ENCODE assay signal across 8 cellular contexts in genomic region chr7:111561909-111562732, GRCh38. TPM values are rescaled to one million over a fixed set of nuclear protein-coding genes. Genes with fewer than 3 reads are reported as not detected.
DNase-seq lines count a peak whose midpoint lies in the region; ATAC-seq and TF ChIP-seq lines count a peak whose summit lies in the region.

TSS of gene IMMP2L (minus strand) at chr7:111562492.

- H3K4me3 ChIP-seq in HUES64 (ENCODE audit: low read length) (peak within 1 kb of the TSS; percentile 82), epithelial cell of proximal tubule (ENCODE audit: low read depth, low read length) (peak within 1 kb of the TSS; percentile 70), mucosa of stomach (ENCODE audit: low read length) (peak within 1 kb of the TSS; percentile 82)

- peak; percentile 45 for TF ChIP-seq CTCF in epithelial cell of proximal tubule (conservative IDR thresholded peaks at IDR 0.05; ENCODE audit: low read depth, low read length)

- H3K4me1 ChIP-seq in HUES64 (ENCODE audit: insufficient read depth, low read length) (peaks cover 18% of the 10 kb centered on the region), mucosa of stomach (ENCODE audit: control insufficient read depth, insufficient read depth, low read length) (peaks cover 15% of the 10 kb centered on the region)

- DNase-seq in DMS114 treated with DMSO at 0.1 percent for 48 hours (lab: John Stamatoyannopoulos, UW; ENCODE audit: unreplicated experiment) = peak; percentile 72
- DNase-seq in OCI-M1 (lab: John Stamatoyannopoulos, UW) = peak; percentile 85
- DNase-seq in activated T-cell treated with anti-CD3 and anti-CD28 coated beads for 48 hours (ENCODE audit: low read depth) = peak; percentile 94
- peak; percentile 26 for DNase-seq in epithelial cell of proximal tubule (ENCODE audit: low read depth)
- DNase-seq in stimulated activated CD8-positive, alpha-beta memory T cell treated with anti-CD3 and anti-CD28 coated beads, Interleukin-4, amount 100 ng/mL, for 4 hours (ENCODE audit: low read depth in 2 of 2, low spot score in 1 of 2) = peak; percentile 76 to 80

- H3K9me3 ChIP-seq in HUES64 (ENCODE audit: insufficient read depth, low read depth, low read length) (no peaks in the 10 kb centered on the region), mucosa of stomach (ENCODE audit: control insufficient read depth, low read length) (no peaks in the 10 kb centered on the region)

- H3K36me3 ChIP-seq in HUES64 (ENCODE audit: insufficient read depth, low read length) = peaks cover 8% of the 10 kb centered on the region
- H3K36me3 ChIP-seq in mucosa of stomach (ENCODE audit: control insufficient read depth, insufficient read depth, low read length) = no peaks in the 10 kb centered on the region

- peak within 1 kb of the TSS; percentile 72; the same call in 1 of the 2 replicates for H3K27ac ChIP-seq in HUES64 (ENCODE audit: low read depth, low read length)

- WGBS in HUES64 = under 1% methylated on average over 83 of the region's 83 CpGs

- no peaks in the 10 kb centered on the region for H3K27me3 ChIP-seq in HUES64 (ENCODE audit: insufficient read depth, low read length)
- no peaks in the 10 kb centered on the region for H3K27me3 ChIP-seq in mucosa of stomach (ENCODE audit: control insufficient read depth, insufficient read depth, low read length)

- H3K9ac ChIP-seq in HUES64 (ENCODE audit: low read depth, low read length) (peak within 1 kb of the TSS; percentile 95), mucosa of stomach (ENCODE audit: low read length) (peak within 1 kb of the TSS; percentile 83)

- peak; percentile 71 for ATAC-seq in GM21447 (IDR thresholded peaks at IDR 0.05; ENCODE audit: unreplicated experiment)

RNA-seq across cellular contexts. Expression of gene IMMP2L, which starts in this region (rescaled TPM):
- polyA plus RNA-seq in HUES64 (2013, experiment 1 of 2) = 5.4 TPM
- polyA plus RNA-seq in HUES64 (2013, experiment 2 of 2) = 5.3 TPM
- total RNA-seq in epithelial cell of proximal tubule = 8.4 and 11.1 TPM in 2 replicates

Comparison
In these comparisons a context has a peak if more than half of its experiments do, and no peak if none do; other contexts are left out.
1. Peak in every context shown above with its lines: DNase-seq, ATAC-seq, H3K4me3 ChIP-seq and H3K27ac ChIP-seq.
2. DNase-seq: peak in every context shown above with its lines; median percentile 94 in activated T-cell treated with anti-CD3 and anti-CD28 coated beads for 48 hours; 85 in OCI-M1; 78 in stimulated activated CD8-positive, alpha-beta memory T cell treated with anti-CD3 and anti-CD28 coated beads, Interleukin-4, amount 100 ng/mL, for 4 hours; 72 in DMS114 treated with DMSO at 0.1 percent for 48 hours; 26 in epithelial cell of proximal tubule.